ENCODE assay signal across 1 cellular context in the genomic region with DNA sequence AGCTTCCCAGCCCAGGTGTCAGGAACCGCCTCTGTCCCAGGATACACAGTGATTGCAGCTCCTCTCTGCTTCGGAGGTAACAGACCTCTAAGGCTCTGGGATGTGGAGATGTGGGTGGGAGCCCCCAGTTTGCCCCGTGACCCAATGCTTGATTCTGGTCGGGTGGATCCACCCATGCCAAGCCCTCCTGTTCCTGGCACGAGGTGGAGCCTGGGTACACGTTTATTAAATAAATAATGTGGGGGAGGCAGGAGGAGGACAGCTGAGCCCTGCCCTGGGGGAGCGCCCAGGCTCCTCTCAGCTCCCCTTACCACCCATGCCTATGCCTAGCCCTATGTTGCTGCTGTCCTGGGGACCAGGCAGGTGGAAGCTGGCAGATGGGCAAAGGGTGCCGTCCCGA.
TF ChIP-seq lines count a peak whose summit lies in the region.

No MANE protein-coding gene starts in this region.

TF ChIP-seq in endothelial cell of umbilical vein, 7 proteins besides CTCF, POLR2A, EP300 and RAD21:
- TF ChIP-seq GATA2 (IDR thresholded peaks at IDR 0.05; ENCODE audit: insufficient read depth, insufficient read length, low read depth, low read length) (no peak), EZH2 (IDR thresholded peaks at IDR 0.05; ENCODE audit: borderline replicate concordance, low read depth, low read length, severe bottlenecking) (no peak)
